In the genomic region with DNA sequence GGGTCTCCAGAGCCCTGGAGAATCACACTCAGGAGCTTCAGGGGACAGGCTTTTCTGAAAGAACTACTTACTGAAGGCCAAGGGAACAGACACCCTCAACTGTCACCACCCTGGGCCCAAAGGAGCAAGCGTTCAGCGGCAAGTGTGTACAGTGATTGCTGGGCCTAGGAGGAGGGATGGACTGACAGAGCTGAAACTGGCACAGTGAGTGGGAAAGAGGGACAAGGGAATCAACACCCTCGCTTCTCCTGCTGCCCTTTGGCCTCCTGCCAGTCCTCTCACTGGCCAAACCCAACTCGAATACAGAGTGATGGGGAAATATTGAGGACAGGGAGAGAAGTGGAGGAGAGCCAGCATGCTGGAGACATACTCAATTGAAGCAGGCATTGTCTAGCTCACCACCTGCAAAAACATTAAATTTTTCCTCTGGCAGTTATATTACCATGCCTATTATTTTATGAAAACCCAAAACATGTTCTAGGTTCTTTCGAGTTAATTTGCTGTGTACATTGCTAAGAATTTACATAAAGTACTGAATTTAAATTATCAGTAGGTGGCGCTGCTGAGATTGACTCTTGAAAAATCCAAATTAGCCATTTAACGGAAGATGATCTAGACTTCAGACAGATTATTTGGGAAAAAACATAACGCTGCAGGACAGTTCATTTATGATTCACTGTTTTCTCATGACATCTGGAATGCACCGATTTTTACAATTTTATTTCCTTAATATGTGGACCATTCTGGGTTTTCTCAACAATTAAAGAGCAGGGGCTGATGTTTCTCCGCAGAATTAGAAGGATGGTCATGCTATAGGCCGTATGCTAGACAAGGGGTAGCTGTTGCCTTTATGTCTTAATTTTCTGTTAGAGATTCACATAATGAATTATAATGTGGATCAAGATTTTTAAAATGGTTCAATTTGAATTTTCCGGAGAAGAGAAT, we compare ENCODE assay signal across 8 cellular contexts. TPM values are rescaled to one million over a fixed set of nuclear protein-coding genes. Genes with fewer than 3 reads are reported as not detected.
DNase-seq lines count a peak whose midpoint lies in the region; ATAC-seq and TF ChIP-seq lines count a peak whose summit lies in the region.

No MANE protein-coding gene starts in this region.

- no peaks in the 10 kb centered on the region for H3K36me3 Mint-ChIP-seq in progenitor cell of endocrine pancreas (ENCODE audit: insufficient read depth)

- H3K4me1 Mint-ChIP-seq in progenitor cell of endocrine pancreas (ENCODE audit: low read depth): no peaks in the 10 kb centered on the region

- H3K4me3 Mint-ChIP-seq in progenitor cell of endocrine pancreas (ENCODE audit: low read depth): no peak overlapping the region

- H3K9me3 Mint-ChIP-seq in progenitor cell of endocrine pancreas (ENCODE audit: low read depth): no peaks in the 10 kb centered on the region

- no peak overlapping the region for H3K27ac Mint-ChIP-seq in progenitor cell of endocrine pancreas

- DNase-seq in CD1c-positive myeloid dendritic cell (ENCODE audit: extremely low spot score) (peak; percentile 67), H4 (ENCODE audit: low spot score) (peak; percentile 11), SHP77 treated with DMSO at 0.1 percent for 48 hours (lab: John Stamatoyannopoulos, UW) (peak; percentile 28), fibroblast of the aortic adventitia (ENCODE audit: low read depth) (peak; percentile 71), progenitor cell of endocrine pancreas (ENCODE audit: low spot score, unreplicated experiment) (no peak)

- no peak overlapping the region for H3K4me3 ChIP-seq in fibroblast of the aortic adventitia (ENCODE audit: low read depth, low read length)

- no peak for ATAC-seq in GM19397 (IDR thresholded peaks at IDR 0.05; ENCODE audit: unreplicated experiment)
- ATAC-seq in HG03442 (IDR thresholded peaks at IDR 0.05; ENCODE audit: unreplicated experiment): no peak
- ATAC-seq in GM19395 (IDR thresholded peaks at IDR 0.05; ENCODE audit: unreplicated experiment): no peak

- no peaks in the 10 kb centered on the region for H3K27me3 Mint-ChIP-seq in progenitor cell of endocrine pancreas

- peak; percentile 49 for TF ChIP-seq CTCF in fibroblast of the aortic adventitia (IDR thresholded peaks at IDR 0.05; ENCODE audit: insufficient read depth, low read length)
- peak; percentile 67 for TF ChIP-seq CTCF in progenitor cell of endocrine pancreas (IDR thresholded peaks at IDR 0.05; ENCODE audit: unreplicated experiment)

RNA-seq across cellular contexts. Expression of gene TMEM236, which starts 14.7 kb away (rescaled TPM):
- total RNA-seq in H4 (2014; rRNA removed; shearing (Covaris generic)): 0.04 TPM in 1 of 2 replicates, not detected in the other
- total RNA-seq in fibroblast of the aortic adventitia (ENCODE audit: low replicate concordance) (0.09 and 0.16 TPM in 2 replicates), progenitor cell of endocrine pancreas (0.07 TPM in 2 replicates)
